Comparison of ENCODE assay signal across 7 cellular contexts in genomic region chr5:70778240-70778639, GRCh38.
A peak's percentile ranks its signal among the peaks of the same experiment; 100 is the strongest.
DNase-seq lines count a peak whose midpoint lies in the region; ATAC-seq and TF ChIP-seq lines count a peak whose summit lies in the region.
"Not testable (repeated sequence)": the region's sequence is repeated elsewhere in the genome, so short reads cannot be mapped to it uniquely, and the experiment has no call there.

No MANE protein-coding gene starts in this region.

- H3K9me3 Mint-ChIP-seq in activated CD8-positive, alpha-beta T cell treated with anti-CD3 and anti-CD28 coated beads, Interleukin-2, amount 10 ng/mL, durations not matched to agents 7 days and 5 days (ENCODE audit: insufficient read depth); activated naive CD8-positive, alpha-beta T cell treated with anti-CD3 and anti-CD28 coated beads, Interleukin-2, amount 10 ng/mL, durations not matched to agents 7 days and 5 days: not testable (repeated sequence)

- not testable (repeated sequence) for H3K36me3 Mint-ChIP-seq in activated CD8-positive, alpha-beta T cell treated with anti-CD3 and anti-CD28 coated beads, Interleukin-2, amount 10 ng/mL, durations not matched to agents 7 days and 5 days (ENCODE audit: low read depth); activated naive CD8-positive, alpha-beta T cell treated with anti-CD3 and anti-CD28 coated beads, Interleukin-2, amount 10 ng/mL, durations not matched to agents 7 days and 5 days

- TF ChIP-seq CTCF in right lobe of liver (IDR thresholded peaks at IDR 0.05); transverse colon (IDR thresholded peaks at IDR 0.05): not testable (repeated sequence)

- peak; percentile 0 for DNase-seq in activated CD4-positive, alpha-beta T cell treated with anti-CD3 and anti-CD28 coated beads for 1 hour
- peak; percentile 15 for DNase-seq in activated CD8-positive, alpha-beta T cell treated with anti-CD3 and anti-CD28 coated beads, Interleukin-2, amount 10 ng/mL, durations not matched to agents 7 days and 5 days
- DNase-seq in activated naive CD8-positive, alpha-beta T cell treated with anti-CD3 and anti-CD28 coated beads, Interleukin-2, amount 10 ng/mL, durations not matched to agents 7 days and 5 days, result peak; percentile 11
- DNase-seq in cardiac septum (ENCODE audit: low spot score) (peak; percentile 5), right lobe of liver (peak in 2 of 3 donors; percentile 15 to 39), transverse colon (peak; percentile 7)
- DNase-seq in stimulated activated naive CD8-positive, alpha-beta T cell treated with anti-CD3 and anti-CD28 coated beads, Interleukin-15, Interleukin-2, amounts not matched to agents 100 U/mL and 50 U/mL, for 24 hours, result peak; percentile 1

- not testable (repeated sequence) for H3K4me3 Mint-ChIP-seq in activated CD8-positive, alpha-beta T cell treated with anti-CD3 and anti-CD28 coated beads, Interleukin-2, amount 10 ng/mL, durations not matched to agents 7 days and 5 days; activated naive CD8-positive, alpha-beta T cell treated with anti-CD3 and anti-CD28 coated beads, Interleukin-2, amount 10 ng/mL, durations not matched to agents 7 days and 5 days

- in situ Hi-C loops in transverse colon (cut with MboI; ENCODE audit: low pct_ligation_motif_present in 1 of 4, low pct_unique_long_range_greater_than_20kb in 1 of 4, low sequenced_read_pairs in 3 of 4), result not testable (repeated sequence)

- CTCF ChIA-PET in activated CD8-positive, alpha-beta T cell treated with anti-CD3 and anti-CD28 coated beads, Interleukin-2, amount 10 ng/mL, durations not matched to agents 7 days and 5 days (lab: Charles Lee), result not testable (repeated sequence)

- intact Hi-C loops in cardiac septum (cut with DNase I); right lobe of liver (cut with DNase I); transverse colon (cut with DNase I; ENCODE audit: low total_unique reads): not testable (repeated sequence)

- H3K4me3 ChIP-seq in right lobe of liver, transverse colon: not testable (repeated sequence)

- TF ChIP-seq POLR2A in right lobe of liver (IDR thresholded peaks at IDR 0.05); transverse colon (IDR thresholded peaks at IDR 0.05): not testable (repeated sequence)

- ATAC-seq in activated CD8-positive, alpha-beta T cell treated with anti-CD3 and anti-CD28 coated beads, Interleukin-2, amount 10 ng/mL, durations not matched to agents 7 days and 5 days; activated naive CD8-positive, alpha-beta T cell treated with anti-CD3 and anti-CD28 coated beads, Interleukin-2, amount 10 ng/mL, durations not matched to agents 7 days and 5 days (ENCODE audit: low read depth); right lobe of liver; stimulated activated naive CD8-positive, alpha-beta T cell treated with anti-CD3 and anti-CD28 coated beads, Interleukin-15, Interleukin-2, amounts not matched to agents 100 U/mL and 50 U/mL, for 24 hours: not testable (repeated sequence)

- not testable (repeated sequence) for H3K4me1 ChIP-seq in right lobe of liver, transverse colon

- not testable (repeated sequence) for H3K36me3 ChIP-seq in right lobe of liver, transverse colon

- POLR2A ChIA-PET in activated CD8-positive, alpha-beta T cell treated with anti-CD3 and anti-CD28 coated beads, Interleukin-2, amount 10 ng/mL, durations not matched to agents 7 days and 5 days (lab: Charles Lee); activated naive CD8-positive, alpha-beta T cell treated with anti-CD3 and anti-CD28 coated beads, Interleukin-2, amount 10 ng/mL, durations not matched to agents 7 days and 5 days (lab: Charles Lee): not testable (repeated sequence)

- not testable (repeated sequence) for H3K27ac ChIP-seq in right lobe of liver, transverse colon

- not testable (repeated sequence) for H3K27me3 Mint-ChIP-seq in activated CD8-positive, alpha-beta T cell treated with anti-CD3 and anti-CD28 coated beads, Interleukin-2, amount 10 ng/mL, durations not matched to agents 7 days and 5 days (ENCODE audit: low read depth); activated naive CD8-positive, alpha-beta T cell treated with anti-CD3 and anti-CD28 coated beads, Interleukin-2, amount 10 ng/mL, durations not matched to agents 7 days and 5 days

- not testable (repeated sequence) for H3K4me1 Mint-ChIP-seq in activated CD8-positive, alpha-beta T cell treated with anti-CD3 and anti-CD28 coated beads, Interleukin-2, amount 10 ng/mL, durations not matched to agents 7 days and 5 days (ENCODE audit: low read depth); activated naive CD8-positive, alpha-beta T cell treated with anti-CD3 and anti-CD28 coated beads, Interleukin-2, amount 10 ng/mL, durations not matched to agents 7 days and 5 days

- not testable (repeated sequence) for H3K27ac Mint-ChIP-seq in activated CD8-positive, alpha-beta T cell treated with anti-CD3 and anti-CD28 coated beads, Interleukin-2, amount 10 ng/mL, durations not matched to agents 7 days and 5 days; activated naive CD8-positive, alpha-beta T cell treated with anti-CD3 and anti-CD28 coated beads, Interleukin-2, amount 10 ng/mL, durations not matched to agents 7 days and 5 days

- H3K27me3 ChIP-seq in right lobe of liver, transverse colon: not testable (repeated sequence)

- TF ChIP-seq EP300 in transverse colon (IDR thresholded peaks at IDR 0.05; ENCODE audit: low read depth), result not testable (repeated sequence)

- 100% methylated on average over 3 of the region's 9 CpGs for WGBS in right lobe of liver (ENCODE audit: insufficient coverage, low coverage, low lambda C conversion rate, missing lambda C conversion rate)
- 96% methylated on average over 5 of the region's 9 CpGs; no CpG with 5 or more reads in 1 of the 2 donors for WGBS in transverse colon (ENCODE audit: low coverage in 1 of 2), 2 donors

- not testable (repeated sequence) for H3K9me3 ChIP-seq in right lobe of liver, transverse colon
